ENCODE assay signal across 1 cellular context in genomic region chr18:58221060-58221725, GRCh38.
TF ChIP-seq lines count a peak whose summit lies in the region.

No MANE protein-coding gene starts in this region.

TF ChIP-seq in endothelial cell of umbilical vein, 7 proteins besides CTCF, POLR2A, EP300 and RAD21:
- TF ChIP-seq FOS (IDR thresholded peaks at IDR 0.05; ENCODE audit: borderline replicate concordance, insufficient read depth, low read length) (no peak), MYC (IDR thresholded peaks at IDR 0.05; ENCODE audit: low read depth, low read length) (no peak), GATA2 (IDR thresholded peaks at IDR 0.05; ENCODE audit: insufficient read depth, insufficient read length, low read depth, low read length) (no peak), EZH2 (IDR thresholded peaks at IDR 0.05; ENCODE audit: borderline replicate concordance, low read depth, low read length, severe bottlenecking) (no peak), POLR2AphosphoS5 (IDR thresholded peaks at IDR 0.05; ENCODE audit: insufficient read depth, low read depth, low read length) (no peak), JUN (IDR thresholded peaks at IDR 0.05; ENCODE audit: borderline replicate concordance, insufficient read depth, insufficient read length, low read depth) (no peak)
